Comparison of ENCODE assay signal across 12 cellular contexts in genomic region chr1:201656670-201657032, GRCh38.
A peak's percentile ranks its signal among the peaks of the same experiment; 100 is the strongest.
DNase-seq lines count a peak whose midpoint lies in the region; ATAC-seq and TF ChIP-seq lines count a peak whose summit lies in the region.
"Had no signal": no experiment of that assay in that cellular context is flagged by ENCODE, and none has a peak within 500 bp of the region (broad histone marks: within the 10 kb centered on the region; RNA-seq: fewer than 3 reads in every experiment).

No MANE protein-coding gene starts in this region.

- 0 out of 2 replicates have a peak overlapping the region, but pooled peaks have one; percentile 53 for H2BK20ac ChIP-seq in IMR-90 (ENCODE audit: low read depth, low read length)

- peak overlapping the region; percentile 33 for H2AK9ac ChIP-seq in IMR-90 (replicated peaks; ENCODE audit: low read depth, low read length, poor library complexity)

- ATAC-seq in IMR-90 (ENCODE audit: low read depth) (peak; percentile 18), GM21447 (IDR thresholded peaks at IDR 0.05; ENCODE audit: unreplicated experiment) (no peak)

- CTCF ChIA-PET in A673 (lab: Charles Lee) (interaction anchor here (0.6 kb wide), 1 partner anchor 99 kb away, joined by 3 read pairs; no protein-coding TSS in a partner anchor), IMR-90 (lab: Yijun Ruan, JAX) (interaction anchor here (0.6 kb wide), 1 partner anchor 109 kb away, joined by 3 read pairs; no protein-coding TSS in a partner anchor)
- CTCF ChIA-PET in activated naive CD4-positive, alpha-beta T cell treated with anti-CD3 and anti-CD28 coated beads, Interleukin-2, amount 10 ng/mL, durations not matched to agents 7 days and 5 days (lab: Charles Lee): no interaction called here

- H2AK5ac ChIP-seq in IMR-90 (ENCODE audit: low read depth, low read length): peak overlapping the region; percentile 97; the same call in 1 of the 2 replicates

- H3K79me1 ChIP-seq in IMR-90 (ENCODE audit: low read depth in 1 of 2, low read length in 2 of 2): peaks cover 36 to 100% of the 10 kb centered on the region in 2 experiments

- peaks cover 21% of the 10 kb centered on the region for H3K27me3 Mint-ChIP-seq in activated naive CD4-positive, alpha-beta T cell treated with anti-CD3 and anti-CD28 coated beads, Interleukin-2, amount 10 ng/mL, durations not matched to agents 7 days and 5 days

- POLR2A ChIA-PET in A673 (lab: Charles Lee; ENCODE audit: low non-redundant PET): no interaction called here
- POLR2A ChIA-PET in IMR-90 (lab: Charles Lee; ENCODE audit: unreplicated experiment): no interaction called here

- peaks cover 74% of the 10 kb centered on the region for H3K9me1 ChIP-seq in IMR-90 (ENCODE audit: insufficient read depth, low read length)

- 0 out of 2 replicates have a peak overlapping the region, but pooled peaks have one; percentile 9 for H2BK120ac ChIP-seq in IMR-90 (ENCODE audit: low read depth, low read length)

- H3K4me3 Mint-ChIP-seq in activated naive CD4-positive, alpha-beta T cell treated with anti-CD3 and anti-CD28 coated beads, Interleukin-2, amount 10 ng/mL, durations not matched to agents 7 days and 5 days: no peak overlapping the region

- H4K5ac ChIP-seq in IMR-90 (ENCODE audit: low read depth, low read length): no peak overlapping the region

- no peak overlapping the region for H2BK5ac ChIP-seq in IMR-90 (ENCODE audit: low read depth, low read length, poor library complexity, severe bottlenecking)

- H3K9me3 ChIP-seq in A673 (ENCODE audit: low read depth, low read length, poor library complexity, severe bottlenecking) (no peaks in the 10 kb centered on the region), IMR-90 (ENCODE audit: control insufficient read depth, insufficient read depth, low read length) (no peaks in the 10 kb centered on the region), fibroblast of lung (ENCODE audit: control insufficient read depth, insufficient read depth, low read depth, low read length) (no peaks in the 10 kb centered on the region)

- BruUV-seq in A673 (replicated peaks; lab: Mats Ljungman, UMichigan): no TSS peak
- BruUV-seq in IMR-90 (replicated peaks; lab: Mats Ljungman, UMichigan): no TSS peak

- in situ Hi-C loops in IMR-90 (cut with MboI; ENCODE audit: low sequenced_read_pairs): no loop called here

- peak overlapping the region; percentile 69; the same call in 1 of the 2 replicates for H3K23ac ChIP-seq in IMR-90 (ENCODE audit: low read depth, low read length)

- H3K14ac ChIP-seq in IMR-90 (replicated peaks; ENCODE audit: low read depth, low read length): peak overlapping the region; percentile 15; the same call in 1 of the 2 replicates

- peak overlapping the region in 1 of 2 experiments; percentile 53; a peak in 1 of 4 replicates for H4K8ac ChIP-seq in IMR-90 (ENCODE audit: low read depth in 2 of 2, low read length in 2 of 2)

- H2AFZ ChIP-seq in IMR-90 (replicated peaks; ENCODE audit: low read length, poor library complexity) (no peak overlapping the region), fibroblast of lung (ENCODE audit: low read length) (no peak overlapping the region)

- no peak overlapping the region for H3K9ac ChIP-seq in IMR-90 (ENCODE audit: low read depth, low read length)
- no peak overlapping the region for H3K9ac ChIP-seq in fibroblast of lung (ENCODE audit: insufficient read depth, low read length)
- H3K9ac ChIP-seq: KMS-11 had no signal

- DNase-seq in A673 (ENCODE audit: low spot score) (peak; percentile 42), IMR-90 (peak; percentile 74), NCI-H69 (lab: John Stamatoyannopoulos, UW) (peak; percentile 99), fibroblast of lung (ENCODE audit: low read depth in 2 of 2) (peak; percentile 34 to 91), activated T-cell treated with anti-CD3 and anti-CD28 coated beads for 4 hours (no peak), SK-N-DZ (ENCODE audit: low spot score) (no peak)
- no peak for DNase-seq in activated naive CD4-positive, alpha-beta T cell treated with anti-CD3 and anti-CD28 coated beads, Interleukin-2, amount 10 ng/mL, durations not matched to agents 7 days and 5 days
- DNase-seq: GF-D8; occipital lobe; stimulated activated CD4-positive, alpha-beta T cell treated with anti-CD3 and anti-CD28 coated beads, Interleukin-2, amount 100 ng/mL, for 48 hours had no signal

- no peak overlapping the region for H3K4me3 ChIP-seq in A673 (ENCODE audit: low read depth, low read length, poor library complexity, severe bottlenecking)
- no peak overlapping the region for H3K4me3 ChIP-seq in IMR-90 (ENCODE audit: insufficient read depth, low read depth, low read length)
- H3K4me3 ChIP-seq in fibroblast of lung (replicated peaks in 1 of 4; ENCODE audit: control extremely low read depth in 1 of 4, insufficient read depth in 1 of 4, low read depth in 3 of 4, low read length in 4 of 4): no peak overlapping the region

- no peak overlapping the region for H3K27ac Mint-ChIP-seq in activated naive CD4-positive, alpha-beta T cell treated with anti-CD3 and anti-CD28 coated beads, Interleukin-2, amount 10 ng/mL, durations not matched to agents 7 days and 5 days

- no peak overlapping the region for H3K27ac ChIP-seq in A673 (ENCODE audit: low read depth, low read length, poor library complexity, severe bottlenecking)
- H3K27ac ChIP-seq in IMR-90 (ENCODE audit: insufficient read depth, low read length): peak overlapping the region; percentile 66; the same call in 1 of the 2 replicates
- peak overlapping the region; percentile 78 for H3K27ac ChIP-seq in fibroblast of lung (ENCODE audit: insufficient read depth, low read length)
- H3K27ac ChIP-seq: KMS-11 had no signal

- intact Hi-C loops in A673 (cut with micrococcal nuclease; ENCODE audit: unreplicated experiment) (no loop called here), IMR-90 (cut with micrococcal nuclease) (no loop called here)

- H3K4ac ChIP-seq in IMR-90 (ENCODE audit: low read depth, low read length): peak overlapping the region; percentile 87

- no peak overlapping the region; the same call in 1 of the 2 replicates for H3K4me2 ChIP-seq in IMR-90 (ENCODE audit: low read depth, low read length)
- H3K4me2 ChIP-seq in fibroblast of lung (ENCODE audit: extremely low read depth, insufficient read depth, low read length): peak overlapping the region; percentile 90
- H3K4me2 ChIP-seq: KMS-11 had no signal

- H3K18ac ChIP-seq in IMR-90 (ENCODE audit: low read depth, low read length): no peak overlapping the region

- H3K27me3 ChIP-seq in A673 (replicated peaks; ENCODE audit: insufficient read depth, low read depth, low read length, poor library complexity) (no peaks in the 10 kb centered on the region), IMR-90 (ENCODE audit: control insufficient read depth, insufficient read depth, low read length) (no peaks in the 10 kb centered on the region), fibroblast of lung (ENCODE audit: control insufficient read depth, insufficient read depth, low read length) (no peaks in the 10 kb centered on the region)

- H4K20me1 ChIP-seq in IMR-90 (ENCODE audit: insufficient read depth, low read length) (peaks cover 100% of the 10 kb centered on the region), fibroblast of lung (ENCODE audit: control insufficient read depth, extremely low read depth, insufficient read depth, low read length) (peaks cover 16% of the 10 kb centered on the region)

- H3K4me1 Mint-ChIP-seq in activated naive CD4-positive, alpha-beta T cell treated with anti-CD3 and anti-CD28 coated beads, Interleukin-2, amount 10 ng/mL, durations not matched to agents 7 days and 5 days: no peaks in the 10 kb centered on the region

- peak overlapping the region; percentile 28; the same call in 1 of the 3 replicates for H2BK15ac ChIP-seq in IMR-90 (ENCODE audit: low read depth, low read length)

- H3K9me3 Mint-ChIP-seq in activated naive CD4-positive, alpha-beta T cell treated with anti-CD3 and anti-CD28 coated beads, Interleukin-2, amount 10 ng/mL, durations not matched to agents 7 days and 5 days: no peaks in the 10 kb centered on the region

- no peaks in the 10 kb centered on the region for H3K36me3 ChIP-seq in A673 (ENCODE audit: insufficient read depth, low read length, poor library complexity, severe bottlenecking)
- peaks cover 13% of the 10 kb centered on the region; the same call in 1 of the 2 replicates for H3K36me3 ChIP-seq in IMR-90 (ENCODE audit: control insufficient read depth, insufficient read depth, low read length)
- peaks cover 20% of the 10 kb centered on the region for H3K36me3 ChIP-seq in fibroblast of lung (ENCODE audit: control insufficient read depth, insufficient read depth, low read length)

- dilution Hi-C loops in IMR-90 (cut with HindIII; ENCODE audit: low sequenced_read_pairs, unreplicated experiment): no loop called here

- no peak for TF ChIP-seq CTCF in A673 (conservative IDR thresholded peaks at IDR 0.05; ENCODE audit: low read depth, low read length)
- no peak for TF ChIP-seq CTCF in IMR-90 (conservative IDR thresholded peaks at IDR 0.05; ENCODE audit: low read depth, low read length)
- TF ChIP-seq CTCF in fibroblast of lung (conservative IDR thresholded peaks at IDR 0.05 in 1 of 2, IDR thresholded peaks at IDR 0.05 in 1 of 2; ENCODE audit: low read depth in 1 of 2, low read length in 2 of 2): no peak

- TF ChIP-seq POLR2A in IMR-90 (IDR thresholded peaks at IDR 0.05; ENCODE audit: low read depth, low read length): no peak

- H3K79me2 ChIP-seq in fibroblast of lung (ENCODE audit: control insufficient read depth, insufficient read depth, low read length): peaks cover 99% of the 10 kb centered on the region

- H4K91ac ChIP-seq in IMR-90 (ENCODE audit: insufficient read depth, low read depth, low read length): peak overlapping the region; percentile 0; the same call in 1 of the 2 replicates

- WGBS in IMR-90 (ENCODE audit: extremely low coverage in 2 of 2, insufficient read length in 1 of 2), 2 experiments: 0% methylated on average over 1 of the region's 3 CpGs; no CpG with 5 or more reads in 1 of the 2 experiments

- H3K4me1 ChIP-seq in A673 (ENCODE audit: insufficient read depth, low read length, poor library complexity, severe bottlenecking) (peaks cover 8% of the 10 kb centered on the region), IMR-90 (ENCODE audit: control insufficient read depth, insufficient read depth, low read length) (peaks cover 34% of the 10 kb centered on the region), fibroblast of lung (ENCODE audit: control insufficient read depth, extremely low read depth, insufficient read depth, low read length) (peaks cover 49% of the 10 kb centered on the region)

- no peak for TF ChIP-seq RAD21 in IMR-90 (IDR thresholded peaks at IDR 0.05; ENCODE audit: low read length)

- H3K56ac ChIP-seq in IMR-90 (ENCODE audit: extremely low read depth, insufficient read depth, low read length): 0 out of 2 replicates have a peak overlapping the region, but pooled peaks have one; percentile 16

- H3K36me3 Mint-ChIP-seq in activated naive CD4-positive, alpha-beta T cell treated with anti-CD3 and anti-CD28 coated beads, Interleukin-2, amount 10 ng/mL, durations not matched to agents 7 days and 5 days: no peaks in the 10 kb centered on the region

TF ChIP-seq in IMR-90, 13 proteins besides CTCF, POLR2A, EP300 and RAD21 (continues in another document):
- TF ChIP-seq MAZ (IDR thresholded peaks at IDR 0.05; ENCODE audit: borderline replicate concordance, low read depth, low read length) (no peak), NFE2L2 (IDR thresholded peaks at IDR 0.05; ENCODE audit: low read depth, low read length) (no peak), FOS (IDR thresholded peaks at IDR 0.05; ENCODE audit: low read depth, low read length) (no peak), RCOR1 (IDR thresholded peaks at IDR 0.05; ENCODE audit: insufficient replicate concordance, low read length) (no peak)

Comparison
In these comparisons a context has a peak if more than half of its experiments do, and no peak if none do; other contexts are left out.
1. DNase-seq: peak in A673 (single experiment), IMR-90 (single experiment), NCI-H69 (single experiment) and fibroblast of lung (2 of 2); none in activated naive CD4-positive, alpha-beta T cell treated with anti-CD3 and anti-CD28 coated beads, Interleukin-2, amount 10 ng/mL, durations not matched to agents 7 days and 5 days (single experiment), activated T-cell treated with anti-CD3 and anti-CD28 coated beads for 4 hours (single experiment) and SK-N-DZ (single experiment).